ENCODE assay signal across 8 cellular contexts in genomic region chr20:10673831-10674683, GRCh38. TPM values are rescaled to one million over a fixed set of nuclear protein-coding genes. Genes with fewer than 3 reads are reported as not detected.
DNase-seq lines count a peak whose midpoint lies in the region; ATAC-seq and TF ChIP-seq lines count a peak whose summit lies in the region.

JAG1 (minus strand) TSS chr20:10673999; CDS start chr20:10673530, 469 bp downstream.

- peak; percentile 86 for DNase-seq in GDM1 (lab: John Stamatoyannopoulos, UW)
- DNase-seq in OCI-LY7 (ENCODE audit: low spot score), result peak; percentile 90
- DNase-seq in activated effector memory CD4-positive, alpha-beta T cell treated with anti-CD3 and anti-CD28 coated beads, Interleukin-2, amount 50 U/mL, for 16 hours, result peak; percentile 77
- DNase-seq in fibroblast of villous mesenchyme (ENCODE audit: low read depth), result peak; percentile 94
- peak; percentile 86 for DNase-seq in natural killer cell treated with Interleukin-12 subunit alpha and Interleukin-12 subunit beta and Interleukin-15 and Interleukin-18, amount 100 ng/mL, for 72 hours (ENCODE audit: low spot score)
- DNase-seq in thyroid gland, result peak; percentile 96 to 97

- no TSS peak for BruUV-seq in OCI-LY7 (replicated peaks; lab: Mats Ljungman, UMichigan)

- H3K27me3 ChIP-seq in thyroid gland, result no peaks in the 10 kb centered on the region

- H3K4me1 ChIP-seq in OCI-LY7 (ENCODE audit: insufficient read depth, low read length, poor library complexity, severe bottlenecking) (peaks cover 40% of the 10 kb centered on the region), thyroid gland (peaks cover 26 to 31% of the 10 kb centered on the region in 2 donors)

- H3K36me3 ChIP-seq in OCI-LY7 (ENCODE audit: insufficient read depth, low read length), result no peaks in the 10 kb centered on the region
- H3K36me3 ChIP-seq in thyroid gland, result no peaks in the 10 kb centered on the region

- H3K27ac ChIP-seq in OCI-LY7 (ENCODE audit: low read depth, low read length, poor library complexity, severe bottlenecking), result peak within 1 kb of the TSS; percentile 51
- H3K27ac ChIP-seq in thyroid gland, result peak within 1 kb of the TSS; percentile 95 to 99 (median 98)

- H4K20me1 ChIP-seq in OCI-LY7 (ENCODE audit: insufficient read depth, low read length), result 0 out of 2 replicates have a peak, but pooled peaks cover 3% of the 10 kb centered on the region

- no peaks in the 10 kb centered on the region for H3K36me3 Mint-ChIP-seq in IgD-negative memory B cell
- H3K36me3 Mint-ChIP-seq in natural killer cell treated with Interleukin-12 subunit alpha and Interleukin-12 subunit beta and Interleukin-15 and Interleukin-18, amount 100 ng/mL, for 72 hours, result no peaks in the 10 kb centered on the region

- peak within 1 kb of the TSS; percentile 83 for H3K4me2 ChIP-seq in OCI-LY7 (ENCODE audit: low read length)

- H3K27me3 Mint-ChIP-seq in IgD-negative memory B cell, result peaks cover 65% of the 10 kb centered on the region
- peaks cover 21 to 38% of the 10 kb centered on the region in 2 donors for H3K27me3 Mint-ChIP-seq in natural killer cell treated with Interleukin-12 subunit alpha and Interleukin-12 subunit beta and Interleukin-15 and Interleukin-18, amount 100 ng/mL, for 72 hours

- H3K9me3 Mint-ChIP-seq in IgD-negative memory B cell, result peaks cover 0 to 10% (median 3%) of the 10 kb centered on the region in 3 donors
- H3K9me3 Mint-ChIP-seq in natural killer cell treated with Interleukin-12 subunit alpha and Interleukin-12 subunit beta and Interleukin-15 and Interleukin-18, amount 100 ng/mL, for 72 hours, result no peaks in the 10 kb centered on the region

- H3K79me2 ChIP-seq in OCI-LY7 (ENCODE audit: insufficient read depth, low read depth, low read length), result no peaks in the 10 kb centered on the region

- H3K4me1 Mint-ChIP-seq in IgD-negative memory B cell, result peaks cover 18 to 27% (median 18%) of the 10 kb centered on the region in 3 donors
- H3K4me1 Mint-ChIP-seq in natural killer cell treated with Interleukin-12 subunit alpha and Interleukin-12 subunit beta and Interleukin-15 and Interleukin-18, amount 100 ng/mL, for 72 hours (ENCODE audit: low read depth in 2 of 2), result peaks cover 19 to 25% of the 10 kb centered on the region in 2 donors

- intact Hi-C loops in OCI-LY7 (cut with micrococcal nuclease; ENCODE audit: unreplicated experiment) (loop anchor here (2.0 to 10.0 kb wide), 5 partner anchors 122 to 1059 kb away; partner anchors contain the start of genes ANKEF1, MKKS and SLX4IP), thyroid gland (cut with DNase I) (loop anchor here (5.0 to 10.0 kb wide), 3 partner anchors 117 to 601 kb away; partner anchors contain the start of genes MKKS and SLX4IP)

- H3K4me3 ChIP-seq in OCI-LY7 (ENCODE audit: low read depth, low read length, poor library complexity, severe bottlenecking) (peak within 1 kb of the TSS; percentile 67), fibroblast of villous mesenchyme (ENCODE audit: low read depth, low read length) (peak within 1 kb of the TSS; percentile 84), thyroid gland (replicated peaks in 1 of 3) (peak within 1 kb of the TSS; percentile 45 to 77 (median 58))

- no peak for TF ChIP-seq CTCF in OCI-LY7 (conservative IDR thresholded peaks at IDR 0.05; ENCODE audit: low read length)
- no peak for TF ChIP-seq CTCF in fibroblast of villous mesenchyme (IDR thresholded peaks at IDR 0.05; ENCODE audit: insufficient read depth, low read depth, low read length)
- no peak for TF ChIP-seq CTCF in thyroid gland (IDR thresholded peaks at IDR 0.05)

- peak within 1 kb of the TSS; percentile 87 for H2AFZ ChIP-seq in OCI-LY7 (ENCODE audit: low read length)

- 0% methylated on average over 25 to 28 of the region's 84 CpGs for WGBS in thyroid gland, 2 donors

- H3K4me3 Mint-ChIP-seq in IgD-negative memory B cell, result peak within 1 kb of the TSS; percentile 80 to 92 (median 88)
- peak within 1 kb of the TSS; percentile 96 for H3K4me3 Mint-ChIP-seq in natural killer cell treated with Interleukin-12 subunit alpha and Interleukin-12 subunit beta and Interleukin-15 and Interleukin-18, amount 100 ng/mL, for 72 hours

- H3K9me3 ChIP-seq in OCI-LY7 (ENCODE audit: low read length), result no peaks in the 10 kb centered on the region
- H3K9me3 ChIP-seq in thyroid gland, result no peaks in the 10 kb centered on the region

- no peaks in the 10 kb centered on the region for H3K9me2 ChIP-seq in OCI-LY7 (ENCODE audit: insufficient read depth, low read length)

- POLR2A ChIA-PET in OCI-LY7 (lab: Charles Lee), result interaction anchor here (0.6 to 1.6 kb wide), 3 partner anchors 24 to 136 kb away, joined by 3 read pairs; no protein-coding TSS in a partner anchor

- peak; percentile 58 for ATAC-seq in GM21737 (IDR thresholded peaks at IDR 0.05; ENCODE audit: unreplicated experiment)
- peak; percentile 88 to 92 for ATAC-seq in natural killer cell treated with Interleukin-12 subunit alpha and Interleukin-12 subunit beta and Interleukin-15 and Interleukin-18, amount 100 ng/mL, for 72 hours

- peak within 1 kb of the TSS in 1 of 3 donors; percentile 54 for H3K27ac Mint-ChIP-seq in IgD-negative memory B cell
- H3K27ac Mint-ChIP-seq in natural killer cell treated with Interleukin-12 subunit alpha and Interleukin-12 subunit beta and Interleukin-15 and Interleukin-18, amount 100 ng/mL, for 72 hours, result peak within 1 kb of the TSS; percentile 74 to 90

- CTCF ChIA-PET in OCI-LY7 (lab: Charles Lee; ENCODE audit: unreplicated experiment), result no interaction called here

- TF ChIP-seq POLR2A in thyroid gland (IDR thresholded peaks at IDR 0.05), result peak; percentile 88 to 96

RNA-seq across cellular contexts. Expression of gene JAG1, which starts in this region (rescaled TPM):
- not detected for polyA plus RNA-seq in IgD-negative memory B cell
- 0.28 and 0.32 TPM in 2 replicates for total RNA-seq in OCI-LY7 (2014; rRNA removed; shearing (Covaris generic))
- total RNA-seq in OCI-LY7 (2022), result 0.67 and 1.7 TPM in 2 replicates
- total RNA-seq in fibroblast of villous mesenchyme, result 12.1 and 16.1 TPM in 2 replicates
- total RNA-seq in natural killer cell treated with Interleukin-12 subunit alpha and Interleukin-12 subunit beta and Interleukin-15 and Interleukin-18, amount 100 ng/mL, for 72 hours, result under 1 TPM; 0.28 to 0.64 TPM
- 10 to 100 TPM; 41.2 to 67.9 (median 46.2) TPM for total RNA-seq in thyroid gland

Comparison
In these comparisons a context has a peak if more than half of its experiments do, and no peak if none do; other contexts are left out.
1. Peak in every context shown above with its lines: DNase-seq, ATAC-seq, H3K4me3 ChIP-seq and H3K27ac ChIP-seq.
2. Peak in DNase-seq and ATAC-seq in natural killer cell treated with Interleukin-12 subunit alpha and Interleukin-12 subunit beta and Interleukin-15 and Interleukin-18, amount 100 ng/mL, for 72 hours; RNA of the gene not detected or under 1 TPM.